In genomic region chr7:141362580-141363435, GRCh38 we compare ENCODE assay signal across 15 cellular contexts.
DNase-seq lines count a peak whose midpoint lies in the region; ATAC-seq, FAIRE-seq and TF ChIP-seq lines count a peak whose summit lies in the region.
"Had no signal": no experiment of that assay in that cellular context is flagged by ENCODE, and none has a peak within 500 bp of the region (broad histone marks: within the 10 kb centered on the region; RNA-seq: fewer than 3 reads in every experiment).

No MANE protein-coding gene starts in this region.

- no peak overlapping the region for H3K27ac ChIP-seq in K562 (ENCODE audit: extremely low read depth, low read depth, low read length)
- H3K27ac ChIP-seq in hepatocyte = no peak overlapping the region
- H3K27ac ChIP-seq: tibial nerve had no signal

- TF ChIP-seq POLR2A in K562 (conservative IDR thresholded peaks at IDR 0.05) = no peak

- no TSS peak for BruUV-seq in K562 (replicated peaks; lab: Mats Ljungman, UMichigan)

- no peak for FAIRE-seq in K562 (lab: Jason Lieb, UNC)
- FAIRE-seq: endometrium, GM12878 had no signal

- ATAC-seq in Right ventricle myocardium inferior (peak; percentile 29), K562 (peak; percentile 41; the same call in 1 of the 3 replicates), HG02759 (IDR thresholded peaks at IDR 0.05; ENCODE audit: unreplicated experiment) (no peak), HG03439 (IDR thresholded peaks at IDR 0.05; ENCODE audit: unreplicated experiment) (no peak), HG03139 (IDR thresholded peaks at IDR 0.05; ENCODE audit: unreplicated experiment) (no peak)
- ATAC-seq: GM12878, T-helper 17 cell had no signal

- H3K27ac Mint-ChIP-seq in activated CD4-positive, alpha-beta memory T cell treated with anti-CD3 and anti-CD28 coated beads for 36 hours = no peak overlapping the region
- H3K27ac Mint-ChIP-seq: T-helper 17 cell had no signal

- H3K4me2 ChIP-seq in K562 (ENCODE audit: insufficient read depth, low read length) = no peak overlapping the region
- no peak overlapping the region for H3K4me2 ChIP-seq in hepatocyte

- no peaks in the 10 kb centered on the region for H3K36me3 Mint-ChIP-seq in activated CD4-positive, alpha-beta memory T cell treated with anti-CD3 and anti-CD28 coated beads for 36 hours

- no peaks in the 10 kb centered on the region for H3K9me3 ChIP-seq in K562 (replicated peaks; ENCODE audit: control insufficient read depth, insufficient read depth, low read depth, low read length)
- H3K9me3 ChIP-seq in hepatocyte (ENCODE audit: low read depth) = no peaks in the 10 kb centered on the region
- H3K9me3 ChIP-seq: tibial nerve had no signal

- no peaks in the 10 kb centered on the region for H3K9me1 ChIP-seq in K562 (ENCODE audit: control insufficient read depth, insufficient read depth, low read length)

- H3K9me3 Mint-ChIP-seq in activated CD4-positive, alpha-beta memory T cell treated with anti-CD3 and anti-CD28 coated beads for 36 hours = no peaks in the 10 kb centered on the region

- H3K27me3 Mint-ChIP-seq in activated CD4-positive, alpha-beta memory T cell treated with anti-CD3 and anti-CD28 coated beads for 36 hours = no peaks in the 10 kb centered on the region

- TF ChIP-seq RAD21 in K562 (CRISPR knock-in tag; conservative IDR thresholded peaks at IDR 0.05 in 1 of 2, IDR thresholded peaks at IDR 0.05 in 1 of 2) = no peak

- WGBS in K562 (ENCODE audit: insufficient coverage, low coverage, missing lambda C conversion rate) = under 1% methylated on average over 13 of the region's 13 CpGs
- WGBS in hepatocyte (ENCODE audit: low lambda C conversion rate, missing lambda C conversion rate) = 76% methylated on average over 13 of the region's 13 CpGs

- no peak overlapping the region for H3K9ac ChIP-seq in K562 (ENCODE audit: insufficient read depth in 1 of 2, low read depth in 2 of 2, low read length in 2 of 2)

- H3K36me3 ChIP-seq in K562 (ENCODE audit: control insufficient read depth, insufficient read depth, low read length) (no peaks in the 10 kb centered on the region), hepatocyte (replicated peaks; ENCODE audit: insufficient read depth, low read depth) (no peaks in the 10 kb centered on the region)
- H3K36me3 ChIP-seq: tibial nerve had no signal

- POLR2A ChIA-PET in K562 (lab: Yijun Ruan, JAX) = interaction anchor here (1.1 kb wide), 1 partner anchor 55 kb away, joined by 3 read pairs; no protein-coding TSS in a partner anchor
- POLR2A ChIA-PET in activated CD4-positive, alpha-beta memory T cell treated with anti-CD3 and anti-CD28 coated beads for 36 hours (lab: Charles Lee) = no interaction called here

- no peaks in the 10 kb centered on the region for H3K4me1 ChIP-seq in K562 (replicated peaks in 1 of 2; ENCODE audit: control insufficient read depth in 2 of 2, insufficient read depth in 2 of 2, low read length in 2 of 2)
- no peaks in the 10 kb centered on the region for H3K4me1 ChIP-seq in hepatocyte (ENCODE audit: insufficient read depth)

- no peak overlapping the region for H3K4me3 Mint-ChIP-seq in activated CD4-positive, alpha-beta memory T cell treated with anti-CD3 and anti-CD28 coated beads for 36 hours
- H3K4me3 Mint-ChIP-seq: T-helper 17 cell had no signal

- H3K4me3 ChIP-seq in K562 (no peak overlapping the region), hepatocyte (no peak overlapping the region)
- H3K4me3 ChIP-seq: GM12878, tibial nerve had no signal

- H3K27me3 ChIP-seq in K562 (ENCODE audit: control insufficient read depth in 2 of 2, insufficient read depth in 2 of 2, low read length in 2 of 2) (peaks cover 4 to 11% of the 10 kb centered on the region in 2 experiments; a peak in 3 of 5 replicates), hepatocyte (no peaks in the 10 kb centered on the region)
- H3K27me3 ChIP-seq: tibial nerve had no signal

- intact Hi-C loops in Right ventricle myocardium inferior (cut with DNase I) (no loop called here), cardiac septum (cut with DNase I) (no loop called here), K562 (cut with micrococcal nuclease) (no loop called here)
- intact Hi-C loops in activated CD4-positive, alpha-beta memory T cell treated with anti-CD3 and anti-CD28 coated beads for 36 hours (cut with micrococcal nuclease) = no loop called here

- no peaks in the 10 kb centered on the region for H3K9me2 ChIP-seq in hepatocyte (replicated peaks; ENCODE audit: insufficient read depth)

- H3K79me2 ChIP-seq in K562 (ENCODE audit: control insufficient read depth, insufficient read depth, low read length) (no peaks in the 10 kb centered on the region), hepatocyte (no peaks in the 10 kb centered on the region)

- H3K4me1 Mint-ChIP-seq in activated CD4-positive, alpha-beta memory T cell treated with anti-CD3 and anti-CD28 coated beads for 36 hours (ENCODE audit: low read depth) = no peaks in the 10 kb centered on the region

- H2AFZ ChIP-seq in K562 (ENCODE audit: low read depth, low read length) = no peak overlapping the region
- H2AFZ ChIP-seq in hepatocyte = no peak overlapping the region

- in situ Hi-C loops in K562 (cut with MboI) = no loop called here

- CTCF ChIA-PET in K562 (lab: Yijun Ruan, JAX; ENCODE audit: low intra/inter-chr PET ratio) = no interaction called here
- CTCF ChIA-PET in activated CD4-positive, alpha-beta memory T cell treated with anti-CD3 and anti-CD28 coated beads for 36 hours (lab: Charles Lee) = no interaction called here

- TF ChIP-seq CTCF in K562 (IDR thresholded peaks at IDR 0.05 in 2 of 3, conservative IDR thresholded peaks at IDR 0.05 in 1 of 3; ENCODE audit: insufficient read depth in 2 of 3, low read depth in 1 of 3, low read length in 3 of 3) (no peak), hepatocyte (IDR thresholded peaks at IDR 0.05; ENCODE audit: poor library complexity) (no peak)

- DNase-seq in Right ventricle myocardium inferior (ENCODE audit: missing footprints) (no peak), cardiac septum (ENCODE audit: low spot score) (no peak), K562 (ENCODE audit: extremely low read depth in 1 of 4, low spot score in 3 of 4) (no peak), hepatocyte (ENCODE audit: low spot score) (peak; percentile 19)
- DNase-seq in activated CD4-positive, alpha-beta memory T cell treated with anti-CD3 and anti-CD28 coated beads for 36 hours = no peak
- DNase-seq: activated T-cell treated with anti-CD3 and anti-CD28 coated beads for 4 hours, AML-193, NCI-H2107, T-helper 17 cell had no signal

- TF ChIP-seq EP300 in K562 (IDR thresholded peaks at IDR 0.05; ENCODE audit: low read length) = no peak

- no peaks in the 10 kb centered on the region for H4K20me1 ChIP-seq in K562 (replicated peaks; ENCODE audit: control insufficient read depth, insufficient read depth, low read length)
- H4K20me1 ChIP-seq in hepatocyte (ENCODE audit: insufficient read depth, poor library complexity, severe bottlenecking) = no peaks in the 10 kb centered on the region

TF ChIP-seq in K562, 482 proteins besides CTCF, POLR2A, EP300 and RAD21:
- TF ChIP-seq ZBTB12 (CRISPR knock-in tag; IDR thresholded peaks at IDR 0.05) (no peak), ZNF780A (CRISPR knock-in tag; IDR thresholded peaks at IDR 0.05) (no peak)

Comparison
In these comparisons a context has a peak if more than half of its experiments do, and no peak if none do; other contexts are left out.
1. ATAC-seq: peak in Right ventricle myocardium inferior (single experiment) and K562 (single experiment); none in HG02759 (single experiment), HG03439 (single experiment) and HG03139 (single experiment).